Comparison of ENCODE assay signal across 8 cellular contexts in genomic region chr19:46346821-46347571, GRCh38. TPM values are rescaled to one million over a fixed set of nuclear protein-coding genes. Genes with fewer than 3 reads are reported as not detected.
A peak's percentile ranks its signal among the peaks of the same experiment; 100 is the strongest.
DNase-seq lines count a peak whose midpoint lies in the region; ATAC-seq lines count a peak whose summit lies in the region.

Gene PPP5C (plus strand): TSS chr19:46347087. CDS start chr19:46347097, 10 bp downstream.

- H3K9me3 Mint-ChIP-seq in CD4-positive, alpha-beta memory T cell: peaks cover 0 to 1% (median 0%) of the 10 kb centered on the region in 8 donors
- H3K9me3 Mint-ChIP-seq in effector memory CD8-positive, alpha-beta T cell: no peaks in the 10 kb centered on the region
- no peaks in the 10 kb centered on the region for H3K9me3 Mint-ChIP-seq in memory B cell

- peaks cover 39 to 66% (median 52%) of the 10 kb centered on the region in 4 donors for H3K4me1 Mint-ChIP-seq in CD4-positive, alpha-beta memory T cell
- H3K4me1 Mint-ChIP-seq in effector memory CD8-positive, alpha-beta T cell (ENCODE audit: low read depth in 2 of 2): peaks cover 49 to 55% of the 10 kb centered on the region in 2 donors
- H3K4me1 Mint-ChIP-seq in memory B cell: peaks cover 39% of the 10 kb centered on the region

- H3K27me3 ChIP-seq in CD4-positive, alpha-beta memory T cell (ENCODE audit: insufficient read depth, low read length): no peaks in the 10 kb centered on the region

- H3K4me1 ChIP-seq in CD4-positive, alpha-beta memory T cell (ENCODE audit: insufficient read depth, low read length): peaks cover 47% of the 10 kb centered on the region

- peak within 1 kb of the TSS; percentile 74 to 100 for H3K4me3 ChIP-seq in CD4-positive, alpha-beta memory T cell (ENCODE audit: low read length in 2 of 2)

- DNase-seq in CD4-positive, alpha-beta memory T cell: peak; percentile 81 to 86 (median 85)
- DNase-seq in HT1080 (ENCODE audit: low read depth) (peak; percentile 90), NOMO-1 treated with DMSO at 0.1 percent for 48 hours (lab: John Stamatoyannopoulos, UW; ENCODE audit: unreplicated experiment) (peak; percentile 92), memory B cell (ENCODE audit: low spot score in 2 of 2) (peak; percentile 78 to 81)
- DNase-seq in activated CD8-positive, alpha-beta memory T cell treated with anti-CD3 and anti-CD28 coated beads for 4 hours (ENCODE audit: low read depth in 2 of 2): peak; percentile 68 to 71
- DNase-seq in effector memory CD8-positive, alpha-beta T cell: peak; percentile 76 to 82 (median 79)
- DNase-seq in stimulated activated CD8-positive, alpha-beta memory T cell treated with anti-CD3 and anti-CD28 coated beads, Interleukin-12 subunit alpha, Interleukin-12 subunit beta, amount 100 ng/mL, for 24 hours (ENCODE audit: extremely low read depth): peak; percentile 72

- H3K27ac Mint-ChIP-seq in CD4-positive, alpha-beta memory T cell: peak within 1 kb of the TSS; percentile 82 to 96 (median 92)
- H3K27ac Mint-ChIP-seq in effector memory CD8-positive, alpha-beta T cell: peak within 1 kb of the TSS; percentile 85 to 90
- H3K27ac Mint-ChIP-seq in memory B cell: peak within 1 kb of the TSS; percentile 89

- POLR2A ChIA-PET in CD4-positive, alpha-beta memory T cell (lab: Charles Lee; ENCODE audit: partially characterized antibody): interaction anchor here (0.6 to 1.0 kb wide), 2 partner anchors 12 to 415 kb away, joined by 3 to 4 read pairs; no protein-coding TSS in a partner anchor

- H3K27ac ChIP-seq in CD4-positive, alpha-beta memory T cell (ENCODE audit: low read depth, low read length): peak within 1 kb of the TSS; percentile 72

- no peaks in the 10 kb centered on the region for H3K9me3 ChIP-seq in CD4-positive, alpha-beta memory T cell (ENCODE audit: control insufficient read depth in 1 of 2, low read length in 2 of 2)

- H3K27me3 Mint-ChIP-seq in CD4-positive, alpha-beta memory T cell: no peaks in the 10 kb centered on the region
- H3K27me3 Mint-ChIP-seq in effector memory CD8-positive, alpha-beta T cell: no peaks in the 10 kb centered on the region
- H3K27me3 Mint-ChIP-seq in memory B cell: peaks cover 5% of the 10 kb centered on the region

- H3K36me3 Mint-ChIP-seq in CD4-positive, alpha-beta memory T cell: peaks cover 4 to 8% of the 10 kb centered on the region in 2 donors
- H3K36me3 Mint-ChIP-seq in effector memory CD8-positive, alpha-beta T cell (ENCODE audit: insufficient read depth): peaks cover 13% of the 10 kb centered on the region
- H3K36me3 Mint-ChIP-seq in memory B cell: peaks cover 5% of the 10 kb centered on the region

- no peaks in the 10 kb centered on the region for H3K36me3 ChIP-seq in CD4-positive, alpha-beta memory T cell (ENCODE audit: insufficient read depth, low read length)

- intact Hi-C loops in CD4-positive, alpha-beta memory T cell (cut with micrococcal nuclease): loop anchor here (1.0 to 5.0 kb wide), 3 partner anchors 15 to 845 kb away; no protein-coding TSS in a partner anchor

- CTCF ChIA-PET in CD4-positive, alpha-beta memory T cell (lab: Charles Lee; ENCODE audit: partially characterized antibody): interaction anchor here (1.0 to 2.5 kb wide), 7 partner anchors 12 to 67 kb away, joined by 3 to 9 read pairs (median 4); no protein-coding TSS in a partner anchor

- H3K4me3 Mint-ChIP-seq in CD4-positive, alpha-beta memory T cell: peak within 1 kb of the TSS; percentile 90 to 96 (median 94)
- H3K4me3 Mint-ChIP-seq in effector memory CD8-positive, alpha-beta T cell: peak within 1 kb of the TSS; percentile 79
- peak within 1 kb of the TSS; percentile 93 for H3K4me3 Mint-ChIP-seq in memory B cell

- ATAC-seq in GM19455 (IDR thresholded peaks at IDR 0.05; ENCODE audit: unreplicated experiment): peak; percentile 54
- ATAC-seq in effector memory CD8-positive, alpha-beta T cell (replicated peaks): peak; percentile 73
- ATAC-seq in memory B cell (ENCODE audit: low read depth): peak; percentile 76

RNA-seq across cellular contexts. Expression of gene PPP5C, which starts in this region (rescaled TPM):
- total RNA-seq in CD4-positive, alpha-beta memory T cell: 10 to 100 TPM; 36.9 to 38.5 TPM
- 10 to 100 TPM; 16.3 to 30.8 TPM for polyA plus RNA-seq in CD4-positive, alpha-beta memory T cell
- total RNA-seq in HT1080 (2014; rRNA removed; shearing (Covaris generic)): 118 and 130 TPM in 2 replicates
- 86.4 and 92.0 TPM in 2 replicates for polyA plus RNA-seq in HT1080 (2015; cell fraction: cytosol; rRNA removed)
- polyA plus RNA-seq in HT1080 (2015; cell fraction: nucleus; rRNA removed): 139 and 140 TPM in 2 replicates

Comparison
In these comparisons a context has a peak if more than half of its experiments do, and no peak if none do; other contexts are left out.
1. Peak in every context shown above with its lines: DNase-seq, ATAC-seq, H3K4me3 ChIP-seq and H3K27ac ChIP-seq.